1 cellular context compared by ENCODE assay signal in the genomic region with DNA sequence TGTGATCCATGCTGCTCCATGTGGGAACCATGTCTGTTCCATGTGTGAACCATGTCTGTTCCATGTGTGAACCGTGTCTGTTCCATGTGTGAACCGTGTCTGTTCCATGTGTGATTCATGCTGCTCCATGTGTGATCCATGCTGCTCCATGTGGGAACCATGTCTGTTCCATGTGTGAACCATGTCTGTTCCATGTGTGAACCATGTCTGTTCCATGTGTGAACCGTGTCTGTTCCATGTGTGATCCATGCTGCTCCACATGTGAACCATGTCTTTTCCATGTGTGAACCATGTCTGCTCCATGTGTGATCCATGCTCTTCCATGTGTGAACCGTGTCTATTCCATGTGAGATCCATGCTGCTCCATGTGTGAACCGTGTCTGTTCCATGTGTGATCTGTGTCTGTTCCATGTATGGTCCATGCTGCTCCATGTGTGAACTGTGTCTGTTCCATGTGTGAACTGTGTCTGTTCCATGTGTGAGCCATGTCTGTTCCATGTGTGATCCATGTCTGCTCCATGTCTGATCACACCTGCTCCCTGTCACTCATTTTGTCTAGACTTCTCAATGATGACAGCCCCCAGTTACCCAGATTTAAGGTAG.
A peak's percentile ranks its signal among the peaks of the same experiment; 100 is the strongest.
TF ChIP-seq lines count a peak whose summit lies in the region.

No MANE protein-coding gene starts in this region.

TF ChIP-seq in H1, 55 proteins besides CTCF, POLR2A, EP300 and RAD21:
- TF ChIP-seq BACH1 (IDR thresholded peaks at IDR 0.05; ENCODE audit: low read length): 0 out of 2 replicates have a peak, but pooled peaks have one; percentile 7
